Comparison of ENCODE assay signal across 21 cellular contexts in the genomic region with DNA sequence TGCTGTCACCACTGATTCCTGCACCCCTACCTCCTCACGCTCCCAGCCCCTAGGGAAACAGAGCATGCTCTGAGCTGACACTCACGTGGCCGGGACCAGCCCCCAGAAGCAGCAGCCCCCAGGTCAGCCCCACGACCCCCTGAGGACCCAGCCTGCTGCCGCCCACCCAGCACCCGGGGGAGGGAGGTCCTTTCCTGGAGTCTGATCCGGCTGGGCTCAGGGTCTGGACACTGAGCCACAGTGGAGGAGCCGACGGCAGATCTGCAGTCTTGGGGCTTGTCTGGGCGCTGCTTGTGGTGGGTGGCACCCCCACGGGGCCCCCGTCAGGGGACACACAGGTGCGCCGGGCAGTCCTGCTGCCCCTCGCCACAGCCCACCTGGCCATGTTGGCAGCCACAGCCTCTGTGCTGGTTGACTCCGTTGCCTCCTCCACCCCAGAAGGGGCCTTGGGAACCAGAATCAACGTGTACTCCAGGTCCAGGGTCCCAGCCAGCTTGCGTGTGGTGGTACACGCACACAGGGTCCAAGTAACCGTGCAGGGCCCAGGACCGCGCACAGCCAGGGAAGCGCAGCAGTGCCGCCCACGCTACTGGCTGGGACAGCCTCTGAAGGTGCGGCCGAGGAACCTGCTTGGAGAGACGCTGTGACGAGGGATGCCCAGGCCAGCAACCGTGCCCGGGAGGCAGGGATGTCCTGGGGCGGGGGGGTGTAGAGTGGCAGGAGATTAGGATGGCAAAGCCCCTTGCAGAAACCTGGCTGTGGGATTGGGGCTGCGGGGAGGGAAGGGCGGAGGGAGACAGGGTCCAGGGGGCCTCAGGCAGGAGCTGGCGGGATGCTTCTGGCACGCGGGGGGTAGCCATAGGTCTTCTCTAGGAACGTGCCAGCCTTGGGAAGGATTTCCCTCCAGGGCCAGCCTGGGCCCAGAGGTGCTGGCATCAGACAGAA. TPM values are rescaled to one million over a fixed set of nuclear protein-coding genes. Genes with fewer than 3 reads are reported as not detected.
DNase-seq lines count a peak whose midpoint lies in the region; ATAC-seq and TF ChIP-seq lines count a peak whose summit lies in the region.
"Had no signal": no experiment of that assay in that cellular context is flagged by ENCODE, and none has a peak within 500 bp of the region (broad histone marks: within the 10 kb centered on the region; RNA-seq: fewer than 3 reads in every experiment).

No MANE protein-coding gene starts in this region.

- H3K79me2 ChIP-seq in HCT116 (ENCODE audit: insufficient read depth, low read length), result no peaks in the 10 kb centered on the region

- H3K27ac ChIP-seq in HCT116 (ENCODE audit: low read depth, low read length) (no peak overlapping the region), SJSA1 (peak overlapping the region; percentile 92), sigmoid colon (peak overlapping the region in 3 of 4 donors; percentile 88 to 95 (median 93))
- H3K27ac ChIP-seq: testis had no signal

- H3K36me3 ChIP-seq in HCT116 (ENCODE audit: control insufficient read depth in 1 of 2, insufficient read depth in 2 of 2, low read length in 2 of 2) (no peaks in the 10 kb centered on the region; a peak in 1 of 4 replicates), SJSA1 (peaks cover 73% of the 10 kb centered on the region), sigmoid colon (peaks cover 0 to 31% (median 6%) of the 10 kb centered on the region in 4 donors)

- H3K9me3 ChIP-seq in HCT116 (ENCODE audit: control insufficient read depth in 1 of 2, insufficient read depth in 1 of 2, low read depth in 1 of 2, low read length in 2 of 2) (no peaks in the 10 kb centered on the region), SJSA1 (replicated peaks) (peaks cover 7% of the 10 kb centered on the region), sigmoid colon (no peaks in the 10 kb centered on the region)
- H3K9me3 ChIP-seq: testis had no signal

- DNase-seq in HCT116 (ENCODE audit: low read depth, low spot score), result no peak
- no peak for DNase-seq in SJSA1 (ENCODE audit: low read depth in 1 of 2, low spot score in 2 of 2)
- no peak for DNase-seq in sigmoid colon
- DNase-seq in CD1c-positive myeloid dendritic cell (ENCODE audit: extremely low spot score), result no peak
- DNase-seq in epidermal melanocyte (ENCODE audit: insufficient read length, low spot score), result no peak
- no peak for DNase-seq in Ammon's horn (ENCODE audit: low spot score)
- DNase-seq: activated CD4-positive, alpha-beta T cell treated with anti-CD3 and anti-CD28 coated beads, Interleukin-2, amount 50 U/mL, for 48 hours; activated CD4-positive, CD25-positive, alpha-beta regulatory T cell; activated CD8-positive, alpha-beta memory T cell treated with anti-CD3 and anti-CD28 coated beads, Interleukin-2, amount 50 U/mL, for 48 hours; activated naive CD8-positive, alpha-beta T cell treated with anti-CD3 and anti-CD28 coated beads, Interleukin-2, amount 10 ng/mL, durations not matched to agents 7 days and 5 days; DND-41; effector CD4-positive, alpha-beta T cell; erythroblast; hippocampal formation; Kasumi-1; NCI-H1694 treated with DMSO at 0.1 percent for 48 hours; NCI-H748 treated with DMSO at 0.1 percent for 48 hours; stimulated activated CD4-positive, alpha-beta T cell treated with anti-CD3 and anti-CD28 coated beads, Interleukin-2, amount 100 ng/mL, for 24 hours; T1000; testis had no signal

- H3K4me1 ChIP-seq in HCT116 (ENCODE audit: control insufficient read depth in 1 of 2, insufficient read depth in 2 of 2, low read length in 2 of 2) (peaks cover 16 to 23% of the 10 kb centered on the region in 2 experiments), SJSA1 (replicated peaks) (peaks cover 54% of the 10 kb centered on the region), sigmoid colon (peaks cover 0 to 42% (median 34%) of the 10 kb centered on the region in 4 donors)

- TF ChIP-seq RAD21 in HCT116 (IDR thresholded peaks at IDR 0.05; ENCODE audit: low read depth), result no peak

- H3K4me3 ChIP-seq in HCT116 (replicated peaks in 1 of 2; ENCODE audit: low read depth in 1 of 2, low read length in 2 of 2), result no peak overlapping the region
- H3K4me3 ChIP-seq in SJSA1, result no peak overlapping the region
- no peak overlapping the region for H3K4me3 ChIP-seq in sigmoid colon
- H3K4me3 ChIP-seq: testis had no signal

- H3K9me2 ChIP-seq in HCT116 (ENCODE audit: insufficient read depth), result no peaks in the 10 kb centered on the region

- H2AFZ ChIP-seq in HCT116 (ENCODE audit: low read depth, low read length, poor library complexity, severe bottlenecking), result no peak overlapping the region

- no peak overlapping the region for H3K4me2 ChIP-seq in HCT116 (ENCODE audit: low read length)

- H3K27me3 ChIP-seq in HCT116 (ENCODE audit: insufficient read depth, low read length), result no peaks in the 10 kb centered on the region
- H3K27me3 ChIP-seq in SJSA1 (replicated peaks), result no peaks in the 10 kb centered on the region
- H3K27me3 ChIP-seq in sigmoid colon, result peaks cover 0 to 9% (median 6%) of the 10 kb centered on the region in 3 donors
- H3K27me3 ChIP-seq: testis had no signal

- intact Hi-C loops in HCT116 (cut with micrococcal nuclease) (no loop called here), sigmoid colon (cut with DNase I) (loop anchor here (5.0 kb wide), 1 partner anchor 33 kb away; a partner anchor contains a TSS)

- BruUV-seq in HCT116 (replicated peaks; lab: Mats Ljungman, UMichigan), result no TSS peak

- ATAC-seq in HCT116, result no peak
- ATAC-seq: stimulated activated memory B cell treated with anti-CD40 and anti-IgM and Interleukin-4, amounts not matched to agents 10 μg/mL and 1 μg/mL and 100 μg/mL, for 72 hours had no signal

- WGBS in sigmoid colon, 2 donors, result 88 to 91% methylated on average over 38 of the region's 38 CpGs

- POLR2A ChIA-PET in HCT116 (lab: Charles Lee), result no interaction called here

- TF ChIP-seq POLR2A in HCT116 (IDR thresholded peaks at IDR 0.05; ENCODE audit: borderline replicate concordance, extremely low read depth, insufficient read depth, insufficient read length), result no peak
- TF ChIP-seq POLR2A in sigmoid colon (IDR thresholded peaks at IDR 0.05), result no peak

- H3K9ac ChIP-seq in HCT116 (ENCODE audit: low read length), result no peak overlapping the region

- no peaks in the 10 kb centered on the region for H4K20me1 ChIP-seq in HCT116 (ENCODE audit: insufficient read depth)

- CTCF ChIA-PET in HCT116 (lab: Charles Lee), result no interaction called here

- no peak for TF ChIP-seq EP300 in sigmoid colon (IDR thresholded peaks at IDR 0.05)

- TF ChIP-seq CTCF in HCT116 (IDR thresholded peaks at IDR 0.05 in 2 of 3, conservative IDR thresholded peaks at IDR 0.05 in 1 of 3; ENCODE audit: borderline replicate concordance in 1 of 3, insufficient read depth in 1 of 3, low read depth in 2 of 3, low read length in 2 of 3) (no peak), sigmoid colon (IDR thresholded peaks at IDR 0.05) (no peak)

- RAD21 ChIA-PET in HCT116 (lab: Charles Lee; ENCODE audit: low non-redundant PET in 1 of 2, low total read pairs in 2 of 2, uncharacterized antibody in 2 of 2, unreplicated experiment in 2 of 2), result no interaction called here

TF ChIP-seq in HCT116, 20 proteins besides CTCF, POLR2A, EP300 and RAD21 (continues in another document):
- TF ChIP-seq, protein P1, sequence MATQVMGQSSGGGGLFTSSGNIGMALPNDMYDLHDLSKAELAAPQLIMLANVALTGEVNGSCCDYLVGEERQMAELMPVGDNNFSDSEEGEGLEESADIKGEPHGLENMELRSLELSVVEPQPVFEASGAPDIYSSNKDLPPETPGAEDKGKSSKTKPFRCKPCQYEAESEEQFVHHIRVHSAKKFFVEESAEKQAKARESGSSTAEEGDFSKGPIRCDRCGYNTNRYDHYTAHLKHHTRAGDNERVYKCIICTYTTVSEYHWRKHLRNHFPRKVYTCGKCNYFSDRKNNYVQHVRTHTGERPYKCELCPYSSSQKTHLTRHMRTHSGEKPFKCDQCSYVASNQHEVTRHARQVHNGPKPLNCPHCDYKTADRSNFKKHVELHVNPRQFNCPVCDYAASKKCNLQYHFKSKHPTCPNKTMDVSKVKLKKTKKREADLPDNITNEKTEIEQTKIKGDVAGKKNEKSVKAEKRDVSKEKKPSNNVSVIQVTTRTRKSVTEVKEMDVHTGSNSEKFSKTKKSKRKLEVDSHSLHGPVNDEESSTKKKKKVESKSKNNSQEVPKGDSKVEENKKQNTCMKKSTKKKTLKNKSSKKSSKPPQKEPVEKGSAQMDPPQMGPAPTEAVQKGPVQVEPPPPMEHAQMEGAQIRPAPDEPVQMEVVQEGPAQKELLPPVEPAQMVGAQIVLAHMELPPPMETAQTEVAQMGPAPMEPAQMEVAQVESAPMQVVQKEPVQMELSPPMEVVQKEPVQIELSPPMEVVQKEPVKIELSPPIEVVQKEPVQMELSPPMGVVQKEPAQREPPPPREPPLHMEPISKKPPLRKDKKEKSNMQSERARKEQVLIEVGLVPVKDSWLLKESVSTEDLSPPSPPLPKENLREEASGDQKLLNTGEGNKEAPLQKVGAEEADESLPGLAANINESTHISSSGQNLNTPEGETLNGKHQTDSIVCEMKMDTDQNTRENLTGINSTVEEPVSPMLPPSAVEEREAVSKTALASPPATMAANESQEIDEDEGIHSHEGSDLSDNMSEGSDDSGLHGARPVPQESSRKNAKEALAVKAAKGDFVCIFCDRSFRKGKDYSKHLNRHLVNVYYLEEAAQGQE (IDR thresholded peaks at IDR 0.05; ENCODE audit: low read depth), result no peak

RNA-seq across cellular contexts. Expression of a gene that starts 3.5 kb away (rescaled TPM):
- total RNA-seq in HCT116 (2021; ENCODE audit: unreplicated experiment) (21.9 TPM), sigmoid colon (10 to 100 TPM; 19.7 to 41.9 (median 37.8) TPM)
- 15.6 and 15.7 TPM in 2 replicates for polyA plus RNA-seq in HCT116 (2012)
- 43.0 and 79.2 TPM in 2 replicates for total RNA-seq in SJSA1 (2014; rRNA removed; shearing (Covaris generic))
- polyA plus RNA-seq in sigmoid colon, result 10 to 100 TPM in 2 of 3 donors, 1 to 10 TPM in 1; 8.4 to 11.6 (median 10.2) TPM

RNA-seq across cellular contexts. Expression of a gene that starts 13.4 kb away (rescaled TPM):
- total RNA-seq in HCT116 (2021; ENCODE audit: unreplicated experiment), result 1.2 TPM
- polyA plus RNA-seq in HCT116 (2012), result 0.51 and 0.57 TPM in 2 replicates
- total RNA-seq in SJSA1 (2014; rRNA removed; shearing (Covaris generic)), result 0.16 and 0.32 TPM in 2 replicates
- 1 to 10 TPM; 1.5 to 6.9 (median 2.3) TPM for total RNA-seq in sigmoid colon
- 1 to 10 TPM; 1.8 to 3.0 (median 2.3) TPM for polyA plus RNA-seq in sigmoid colon

RNA-seq across cellular contexts. Expression of a gene that starts 32.7 kb away (rescaled TPM):
- total RNA-seq in HCT116 (2021; ENCODE audit: unreplicated experiment) (26.4 TPM), sigmoid colon (10 to 100 TPM in 2 of 4 donors, 1 to 10 TPM in 2; 5.0 to 16.1 (median 12.2) TPM)
- 18.3 and 19.7 TPM in 2 replicates for polyA plus RNA-seq in HCT116 (2012)
- 63.0 and 90.4 TPM in 2 replicates for total RNA-seq in SJSA1 (2014; rRNA removed; shearing (Covaris generic))
- polyA plus RNA-seq in sigmoid colon, result 1 to 10 TPM; 2.3 to 4.8 (median 2.4) TPM

RNA-seq across cellular contexts. Expression of a gene that starts 39.9 kb away (rescaled TPM):
- total RNA-seq in HCT116 (2021; ENCODE audit: unreplicated experiment) (20.4 TPM), sigmoid colon (10 to 100 TPM in 1 of 4 donors, 1 to 10 TPM in 3; 2.6 to 10.8 (median 5.1) TPM)
- polyA plus RNA-seq in HCT116 (2012), result 9.5 and 10.5 TPM in 2 replicates
- 3.7 and 6.3 TPM in 2 replicates for total RNA-seq in SJSA1 (2014; rRNA removed; shearing (Covaris generic))
- 10 to 100 TPM in 1 of 3 donors, 1 to 10 TPM in 2; 1.4 to 10.4 (median 1.8) TPM for polyA plus RNA-seq in sigmoid colon

RNA-seq across cellular contexts. Expression of a gene that starts 50.4 kb away (rescaled TPM):
- total RNA-seq in HCT116 (2021; ENCODE audit: unreplicated experiment), result 119 TPM
- polyA plus RNA-seq in HCT116 (2012), result 68.1 and 86.5 TPM in 2 replicates
- total RNA-seq in SJSA1 (2014; rRNA removed; shearing (Covaris generic)), result 25.3 and 34.8 TPM in 2 replicates
- 10 to 100 TPM; 23.2 to 42.7 (median 32.9) TPM for total RNA-seq in sigmoid colon
- polyA plus RNA-seq in sigmoid colon, result 10 to 100 TPM; 16.2 to 47.2 (median 17.6) TPM
